15 cellular contexts compared by ENCODE assay signal in the genomic region with DNA sequence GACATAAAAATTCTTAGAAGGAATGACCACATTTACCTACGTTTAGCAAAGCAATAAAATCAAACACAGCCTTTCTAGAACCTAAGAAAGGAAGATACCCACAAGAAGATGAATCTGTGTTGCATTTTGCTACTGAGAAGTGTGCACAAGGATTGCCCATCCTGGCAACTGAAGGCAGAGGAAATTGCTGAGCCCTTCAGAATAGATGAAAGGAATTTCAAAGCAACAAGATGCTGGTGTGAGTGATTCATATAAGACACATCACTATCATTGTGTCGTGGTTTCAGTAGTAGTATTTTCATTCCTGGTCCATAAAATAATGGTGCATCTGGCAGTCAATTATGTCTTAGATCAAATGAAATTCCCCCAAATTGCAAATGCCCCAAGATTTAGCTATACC. TPM values are rescaled to one million over a fixed set of nuclear protein-coding genes. Genes with fewer than 3 reads are reported as not detected.
DNase-seq lines count a peak whose midpoint lies in the region; ATAC-seq lines count a peak whose summit lies in the region.
"Had no signal": no experiment of that assay in that cellular context is flagged by ENCODE, and none has a peak within 500 bp of the region (broad histone marks: within the 10 kb centered on the region; RNA-seq: fewer than 3 reads in every experiment).

No MANE protein-coding gene starts in this region.

- no peaks in the 10 kb centered on the region for H3K27me3 ChIP-seq in SJCRH30
- H3K27me3 ChIP-seq: ascending aorta, colonic mucosa, right lobe of liver had no signal

- H3K27ac ChIP-seq in SJCRH30: no peak overlapping the region
- H3K27ac ChIP-seq: ascending aorta, colonic mucosa, left ventricle myocardium inferior, right lobe of liver, SK-N-MC had no signal

- no peaks in the 10 kb centered on the region for H3K36me3 ChIP-seq in SJCRH30
- H3K36me3 ChIP-seq: ascending aorta, colonic mucosa, left ventricle myocardium inferior, right lobe of liver had no signal

- CTCF ChIA-PET in T-cell (lab: Charles Lee): interaction anchor here (0.6 to 1.5 kb wide), 6 partner anchors 10 to 224 kb away, joined by 3 to 8 read pairs (median 3); no protein-coding TSS in a partner anchor

- H3K4me1 ChIP-seq in SJCRH30: no peaks in the 10 kb centered on the region
- H3K4me1 ChIP-seq: ascending aorta, colonic mucosa, left ventricle myocardium inferior, right lobe of liver had no signal

- H3K4me3 ChIP-seq in SJCRH30: no peak overlapping the region
- H3K4me3 ChIP-seq: ascending aorta, colonic mucosa, left ventricle myocardium inferior, right lobe of liver, SK-N-MC had no signal

- no peaks in the 10 kb centered on the region for H3K9me3 Mint-ChIP-seq in T-cell
- H3K9me3 Mint-ChIP-seq: activated CD4-positive, alpha-beta T cell treated with anti-CD3 and anti-CD28 coated beads, Interleukin-2, amount 10 ng/mL, durations not matched to agents 24 days and 14 days had no signal

- peak overlapping the region; percentile 21 to 30 for H3K27ac Mint-ChIP-seq in T-cell
- H3K27ac Mint-ChIP-seq: activated CD4-positive, alpha-beta T cell treated with anti-CD3 and anti-CD28 coated beads, Interleukin-2, amount 10 ng/mL, durations not matched to agents 24 days and 14 days; B cell had no signal

- DNase-seq in AG20443 (ENCODE audit: low spot score): peak; percentile 30
- peak; percentile 26 for DNase-seq in EL
- DNase-seq in T-cell: peak in 1 of 34 experiments; percentile 19
- peak; percentile 18 for DNase-seq in fibroblast of peridontal ligament (ENCODE audit: extremely low read depth)
- no peak for DNase-seq in NCI-H1417 (lab: John Stamatoyannopoulos, UW)
- DNase-seq in SJCRH30: no peak
- no peak for DNase-seq in middle frontal gyrus (ENCODE audit: extremely low spot score, low spot score)
- DNase-seq: activated CD4-positive, alpha-beta T cell treated with anti-CD3 and anti-CD28 coated beads, Interleukin-2, amount 10 ng/mL, durations not matched to agents 24 days and 14 days; colonic mucosa; left ventricle myocardium inferior; OCI-M1; right lobe of liver had no signal

- no peaks in the 10 kb centered on the region for H3K36me3 Mint-ChIP-seq in T-cell

- peaks cover 24 to 25% (median 24%) of the 10 kb centered on the region in 3 donors for H3K4me1 Mint-ChIP-seq in T-cell
- H3K4me1 Mint-ChIP-seq: B cell had no signal

- POLR2A ChIA-PET in T-cell (lab: Charles Lee): interaction anchor here (0.6 to 1.6 kb wide), 2 partner anchors 10 to 11 kb away, joined by 4 to 5 read pairs; no protein-coding TSS in a partner anchor

- no peak overlapping the region for H3K4me3 Mint-ChIP-seq in T-cell
- H3K4me3 Mint-ChIP-seq: activated CD4-positive, alpha-beta T cell treated with anti-CD3 and anti-CD28 coated beads, Interleukin-2, amount 10 ng/mL, durations not matched to agents 24 days and 14 days; B cell had no signal

- no peaks in the 10 kb centered on the region for H3K27me3 Mint-ChIP-seq in T-cell
- H3K27me3 Mint-ChIP-seq: activated CD4-positive, alpha-beta T cell treated with anti-CD3 and anti-CD28 coated beads, Interleukin-2, amount 10 ng/mL, durations not matched to agents 24 days and 14 days; B cell had no signal

- no peaks in the 10 kb centered on the region for H3K9me3 ChIP-seq in SJCRH30 (replicated peaks)
- H3K9me3 ChIP-seq: ascending aorta, colonic mucosa, right lobe of liver had no signal

- ATAC-seq in T-cell (replicated peaks in 1 of 4): peak; percentile 66 to 89 (median 77)
- ATAC-seq: right lobe of liver had no signal

RNA-seq across cellular contexts. Expression of gene ANKRD44, which starts 48.3 kb away (rescaled TPM):
- 100 to 1,000 TPM; 225 to 333 (median 238) TPM for total RNA-seq in T-cell
- total RNA-seq in SJCRH30 (2014; rRNA removed; shearing (Covaris generic)): 0.48 and 0.85 TPM in 2 replicates

Comparison
In these comparisons a context has a peak if more than half of its experiments do, and no peak if none do; other contexts are left out.
1. DNase-seq: peak in AG20443 (single experiment), EL (single experiment) and fibroblast of peridontal ligament (single experiment); none in NCI-H1417 (0 of 3), SJCRH30 (0 of 2) and middle frontal gyrus (single experiment).
2. RNA of gene ANKRD44, which starts 48.3 kb away (total RNA-seq): 225 to 333 TPM in T-cell; 0.48 to 0.85 TPM in SJCRH30; every median in the first group is over 100 times any median in the second.